24 cellular contexts compared by ENCODE assay signal in genomic region chr1:32808580-32808979, GRCh38.
"Had no signal": no experiment of that assay in that cellular context is flagged by ENCODE, and none has a peak within 500 bp of the region (broad histone marks: within the 10 kb centered on the region; RNA-seq: fewer than 3 reads in every experiment).

No MANE protein-coding gene starts in this region.

- H3K4me3 Mint-ChIP-seq: naive B cell; natural killer cell treated with Interleukin-12 subunit alpha and Interleukin-12 subunit beta and Interleukin-15 and Interleukin-18, amount 100 ng/mL, for 72 hours; neural crest cell; stimulated activated naive CD8-positive, alpha-beta T cell treated with anti-CD3 and anti-CD28 coated beads, Interleukin-15, Interleukin-2, amounts not matched to agents 100 ng/mL and 50 ng/mL, for 24 hours had no signal

- DNase-seq: dermis blood vessel endothelial cell; effector memory CD4-positive, alpha-beta T cell; hypothalamus; left ventricle myocardium superior; lower lobe of right lung; mucosa of descending colon; naive B cell; pancreas; stimulated activated CD4-positive, alpha-beta T cell treated with anti-CD3 and anti-CD28 coated beads, Interleukin-12 subunit alpha, Interleukin-12 subunit beta, amount 100 ng/mL, for 4 hours; stimulated activated CD4-positive, alpha-beta T cell treated with anti-CD3 and anti-CD28 coated beads, Interleukin-1b, Interleukin-23, amount 100 ng/mL, for 48 hours; stimulated activated CD4-positive, alpha-beta T cell treated with anti-CD3 and anti-CD28 coated beads, Interleukin-4, amount 100 ng/mL, for 1 hour; stimulated activated CD8-positive, alpha-beta memory T cell treated with anti-CD3 and anti-CD28 coated beads, Interleukin-4, amount 100 ng/mL, for 48 hours; upper lobe of left lung had no signal

- ATAC-seq: left ventricle myocardium superior; lower lobe of right lung; mucosa of descending colon; natural killer cell treated with Interleukin-12 subunit alpha and Interleukin-12 subunit beta and Interleukin-15 and Interleukin-18, amount 100 ng/mL, for 72 hours; pancreas; sciatic nerve had no signal

- H3K36me3 ChIP-seq: prostate gland had no signal

- H3K27ac ChIP-seq: coronary artery, lower lobe of right lung, neutrophil, pancreas, prostate gland, right atrium auricular region, thoracic aorta, tibial nerve, upper lobe of left lung had no signal

- H3K9me3 ChIP-seq: lower lobe of right lung, mucosa of descending colon, neutrophil, pancreas, prostate gland, right atrium auricular region, thoracic aorta, tibial nerve, upper lobe of left lung had no signal

- H3K9me3 Mint-ChIP-seq: naive B cell had no signal

- H3K27me3 Mint-ChIP-seq: naive B cell; natural killer cell treated with Interleukin-12 subunit alpha and Interleukin-12 subunit beta and Interleukin-15 and Interleukin-18, amount 100 ng/mL, for 72 hours; stimulated activated naive CD8-positive, alpha-beta T cell treated with anti-CD3 and anti-CD28 coated beads, Interleukin-15, Interleukin-2, amounts not matched to agents 100 ng/mL and 50 ng/mL, for 24 hours had no signal

- H3K27me3 ChIP-seq: neutrophil, pancreas, right atrium auricular region, tibial nerve, upper lobe of left lung had no signal

- H3K4me3 ChIP-seq: coronary artery, lower lobe of right lung, mucosa of descending colon, pancreas, prostate gland, right atrium auricular region, smooth muscle cell, thoracic aorta, tibial nerve, upper lobe of left lung had no signal

- H3K4me1 ChIP-seq: prostate gland had no signal
